1 cellular context compared by ENCODE assay signal in genomic region chr6:15922510-15923307, GRCh38.
TF ChIP-seq lines count a peak whose summit lies in the region.

No MANE protein-coding gene starts in this region.

TF ChIP-seq in K562, 482 proteins besides CTCF, POLR2A, EP300 and RAD21 (continued from another document and continues in another):
- TF ChIP-seq RREB1 (CRISPR knock-in tag; IDR thresholded peaks at IDR 0.05) (no peak), ATF2 (CRISPR knock-in tag; IDR thresholded peaks at IDR 0.05) (no peak), ZNF239 (CRISPR knock-in tag; IDR thresholded peaks at IDR 0.05) (no peak), ZNF354B (CRISPR knock-in tag; IDR thresholded peaks at IDR 0.05) (no peak), COPS2 (conservative IDR thresholded peaks at IDR 0.05) (no peak), E2F1 (CRISPR knock-in tag; IDR thresholded peaks at IDR 0.05) (no peak), MITF (IDR thresholded peaks at IDR 0.05) (peak; percentile 52; the same call in 1 of the 2 replicates), ZKSCAN3 (CRISPR knock-in tag; IDR thresholded peaks at IDR 0.05) (no peak), POLR2AphosphoS5 (IDR thresholded peaks at IDR 0.05; ENCODE audit: control insufficient read depth, insufficient read depth, low read depth, low read length) (peak; percentile 91), PATZ1 (CRISPR knock-in tag; IDR thresholded peaks at IDR 0.05; ENCODE audit: borderline replicate concordance) (no peak), ZNF696 (CRISPR knock-in tag; conservative IDR thresholded peaks at IDR 0.05) (no peak), TEAD4 (IDR thresholded peaks at IDR 0.05; ENCODE audit: low read length) (peak; percentile 100), TEAD4 (CRISPR knock-in tag; IDR thresholded peaks at IDR 0.05; ENCODE audit: borderline replicate concordance) (peak; percentile 92; the same call in 1 of the 2 replicates), KDM5B (IDR thresholded peaks at IDR 0.05; ENCODE audit: insufficient replicate concordance, low read depth, low read length) (peak; percentile 44), MLLT1 (IDR thresholded peaks at IDR 0.05) (peak in 1 of 2 experiments; percentile 38; a peak in 1 of 4 replicates), POLR3A (IDR thresholded peaks at IDR 0.05; ENCODE audit: borderline replicate concordance, extremely low read depth, insufficient read depth, insufficient read length) (no peak), ZBED1 (IDR thresholded peaks at IDR 0.05) (peak; percentile 70; the same call in 1 of the 2 replicates), HINFP (tag; conservative IDR thresholded peaks at IDR 0.05; ENCODE audit: low read depth) (no peak), RFX5 (IDR thresholded peaks at IDR 0.05; ENCODE audit: low read depth, low read length) (no peak), GTF2B (IDR thresholded peaks at IDR 0.05; ENCODE audit: extremely low read depth, insufficient read length) (no peak), MYBL2 (IDR thresholded peaks at IDR 0.05; ENCODE audit: low read depth) (no peak), MYBL2 (CRISPR knock-in tag; IDR thresholded peaks at IDR 0.05; ENCODE audit: borderline replicate concordance) (no peak), KLF1 (tag; IDR thresholded peaks at IDR 0.05) (no peak), ETV1 (tag; conservative IDR thresholded peaks at IDR 0.05; ENCODE audit: low read depth) (peak; percentile 86), TRIM25 (IDR thresholded peaks at IDR 0.05; ENCODE audit: borderline replicate concordance) (no peak), ZNF395 (CRISPR knock-in tag; IDR thresholded peaks at IDR 0.05) (peak; percentile 96), AFF1 (IDR thresholded peaks at IDR 0.05; ENCODE audit: low read depth in 1 of 2, partially characterized antibody in 2 of 2) (no peak), SAFB2 (IDR thresholded peaks at IDR 0.05; ENCODE audit: borderline replicate concordance, low read depth, low read length, severe bottlenecking) (no peak), TGIF2 (CRISPR knock-in tag; IDR thresholded peaks at IDR 0.05) (no peak)
